ENCODE assay signal across 1 cellular context in the genomic region with DNA sequence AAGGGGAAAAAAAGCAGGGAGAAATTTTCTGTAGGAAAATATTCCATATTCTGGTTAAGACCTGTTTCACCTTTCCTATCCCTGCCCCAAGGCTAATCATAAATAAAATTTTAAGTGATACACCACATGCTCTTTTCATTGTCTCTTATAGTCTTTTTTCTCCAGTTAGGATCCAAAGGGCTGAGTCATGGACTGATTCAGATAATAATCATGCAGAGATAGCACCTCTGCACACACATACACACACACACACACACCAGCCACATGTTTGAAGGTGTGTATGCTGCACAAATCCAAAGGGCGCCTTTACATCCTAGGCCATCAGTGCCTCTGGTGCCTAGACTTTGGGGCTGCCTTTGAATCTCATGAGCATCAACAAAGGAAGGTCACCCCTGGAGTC.
A peak's percentile ranks its signal among the peaks of the same experiment; 100 is the strongest.
TF ChIP-seq lines count a peak whose summit lies in the region.

No MANE protein-coding gene starts in this region.

TF ChIP-seq in A549, 52 proteins besides CTCF, POLR2A, EP300 and RAD21 (continued from another document):
- TF ChIP-seq, protein P1, sequence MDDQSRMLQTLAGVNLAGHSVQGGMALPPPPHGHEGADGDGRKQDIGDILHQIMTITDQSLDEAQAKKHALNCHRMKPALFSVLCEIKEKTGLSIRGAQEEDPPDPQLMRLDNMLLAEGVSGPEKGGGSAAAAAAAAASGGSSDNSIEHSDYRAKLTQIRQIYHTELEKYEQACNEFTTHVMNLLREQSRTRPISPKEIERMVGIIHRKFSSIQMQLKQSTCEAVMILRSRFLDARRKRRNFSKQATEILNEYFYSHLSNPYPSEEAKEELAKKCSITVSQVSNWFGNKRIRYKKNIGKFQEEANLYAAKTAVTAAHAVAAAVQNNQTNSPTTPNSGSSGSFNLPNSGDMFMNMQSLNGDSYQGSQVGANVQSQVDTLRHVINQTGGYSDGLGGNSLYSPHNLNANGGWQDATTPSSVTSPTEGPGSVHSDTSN (IDR thresholded peaks at IDR 0.05), result no peak
- TF ChIP-seq EHF (CRISPR knock-in tag; IDR thresholded peaks at IDR 0.05) (no peak), EHMT2 (IDR thresholded peaks at IDR 0.05; ENCODE audit: low read depth) (no peak), TFCP2L1 (CRISPR knock-in tag; IDR thresholded peaks at IDR 0.05) (no peak), NPAS2 (CRISPR knock-in tag; IDR thresholded peaks at IDR 0.05; ENCODE audit: borderline replicate concordance) (no peak), RCOR1 (IDR thresholded peaks at IDR 0.05; ENCODE audit: low read depth, low read length) (no peak), FOSB (CRISPR knock-in tag; IDR thresholded peaks at IDR 0.05) (no peak), CHD4 (IDR thresholded peaks at IDR 0.05; ENCODE audit: borderline replicate concordance) (no peak), CBX8 (IDR thresholded peaks at IDR 0.05) (no peak), JUNB (IDR thresholded peaks at IDR 0.05) (peak; percentile 52), ESRRA (IDR thresholded peaks at IDR 0.05; ENCODE audit: borderline replicate concordance, low read length) (no peak), MAFK (IDR thresholded peaks at IDR 0.05; ENCODE audit: partially characterized antibody) (peak; percentile 2), TP53 (CRISPR knock-in tag; IDR thresholded peaks at IDR 0.05) (no peak)
- TF ChIP-seq, protein P2, sequence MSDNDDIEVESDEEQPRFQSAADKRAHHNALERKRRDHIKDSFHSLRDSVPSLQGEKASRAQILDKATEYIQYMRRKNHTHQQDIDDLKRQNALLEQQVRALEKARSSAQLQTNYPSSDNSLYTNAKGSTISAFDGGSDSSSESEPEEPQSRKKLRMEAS (IDR thresholded peaks at IDR 0.05), result 0 out of 2 replicates have a peak, but pooled peaks have one; percentile 19
